ENCODE assay signal across 1 cellular context in the genomic region with DNA sequence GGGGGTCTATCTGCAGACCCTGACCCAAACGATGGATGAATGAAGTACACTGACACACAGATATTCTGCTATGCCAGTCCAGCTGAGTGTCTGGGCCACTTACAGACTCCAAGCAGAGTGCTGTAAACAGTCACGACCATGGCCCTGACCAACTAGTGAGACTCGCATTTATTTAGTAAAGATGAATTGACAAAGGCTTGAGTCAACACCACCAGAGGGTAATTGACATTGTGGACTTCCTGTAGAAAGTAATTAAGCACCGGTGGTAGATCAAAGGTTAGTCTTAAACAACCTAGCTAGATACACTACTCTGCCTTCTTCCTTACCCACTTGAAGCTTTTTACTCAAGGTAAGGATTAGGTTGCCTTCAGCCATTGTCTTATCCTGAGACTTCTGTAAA.
TF ChIP-seq lines count a peak whose summit lies in the region.

No MANE protein-coding gene starts in this region.

TF ChIP-seq in HepG2, 621 proteins besides CTCF, POLR2A, EP300 and RAD21 (continued from another document and continues in another):
- TF ChIP-seq, protein P1, sequence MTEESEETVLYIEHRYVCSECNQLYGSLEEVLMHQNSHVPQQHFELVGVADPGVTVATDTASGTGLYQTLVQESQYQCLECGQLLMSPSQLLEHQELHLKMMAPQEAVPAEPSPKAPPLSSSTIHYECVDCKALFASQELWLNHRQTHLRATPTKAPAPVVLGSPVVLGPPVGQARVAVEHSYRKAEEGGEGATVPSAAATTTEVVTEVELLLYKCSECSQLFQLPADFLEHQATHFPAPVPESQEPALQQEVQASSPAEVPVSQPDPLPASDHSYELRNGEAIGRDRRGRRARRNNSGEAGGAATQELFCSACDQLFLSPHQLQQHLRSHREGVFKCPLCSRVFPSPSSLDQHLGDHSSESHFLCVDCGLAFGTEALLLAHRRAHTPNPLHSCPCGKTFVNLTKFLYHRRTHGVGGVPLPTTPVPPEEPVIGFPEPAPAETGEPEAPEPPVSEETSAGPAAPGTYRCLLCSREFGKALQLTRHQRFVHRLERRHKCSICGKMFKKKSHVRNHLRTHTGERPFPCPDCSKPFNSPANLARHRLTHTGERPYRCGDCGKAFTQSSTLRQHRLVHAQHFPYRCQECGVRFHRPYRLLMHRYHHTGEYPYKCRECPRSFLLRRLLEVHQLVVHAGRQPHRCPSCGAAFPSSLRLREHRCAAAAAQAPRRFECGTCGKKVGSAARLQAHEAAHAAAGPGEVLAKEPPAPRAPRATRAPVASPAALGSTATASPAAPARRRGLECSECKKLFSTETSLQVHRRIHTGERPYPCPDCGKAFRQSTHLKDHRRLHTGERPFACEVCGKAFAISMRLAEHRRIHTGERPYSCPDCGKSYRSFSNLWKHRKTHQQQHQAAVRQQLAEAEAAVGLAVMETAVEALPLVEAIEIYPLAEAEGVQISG (CRISPR knock-in tag; IDR thresholded peaks at IDR 0.05) = no peak
- TF ChIP-seq GABPA (IDR thresholded peaks at IDR 0.05; ENCODE audit: low read depth, low read length) = no peak
- TF ChIP-seq GABPA (CRISPR knock-in tag; IDR thresholded peaks at IDR 0.05; ENCODE audit: low read depth) = no peak; the same call in 1 of the 2 replicates
- TF ChIP-seq EZH2 (conservative IDR thresholded peaks at IDR 0.05; ENCODE audit: low read depth, low read length) = no peak
- peak; percentile 24; the same call in 1 of the 2 replicates for TF ChIP-seq NR2F6 (IDR thresholded peaks at IDR 0.05)
- TF ChIP-seq NR2F6 (CRISPR knock-in tag; IDR thresholded peaks at IDR 0.05) = no peak; the same call in 1 of the 2 replicates
- no peak for TF ChIP-seq ZNF367 (CRISPR knock-in tag; IDR thresholded peaks at IDR 0.05; ENCODE audit: borderline replicate concordance)
- no peak for TF ChIP-seq ZFYVE20 (CRISPR knock-in tag; IDR thresholded peaks at IDR 0.05; ENCODE audit: borderline replicate concordance, low read depth)
- no peak for TF ChIP-seq ZNF501 (CRISPR knock-in tag; IDR thresholded peaks at IDR 0.05)
- no peak for TF ChIP-seq ZNF235 (CRISPR knock-in tag; IDR thresholded peaks at IDR 0.05; ENCODE audit: borderline replicate concordance)
- no peak for TF ChIP-seq PRMT3 (CRISPR knock-in tag; IDR thresholded peaks at IDR 0.05; ENCODE audit: borderline replicate concordance, low read depth)
- no peak for TF ChIP-seq ZNF549 (CRISPR knock-in tag; IDR thresholded peaks at IDR 0.05)
- no peak for TF ChIP-seq TOPORS (CRISPR knock-in tag; IDR thresholded peaks at IDR 0.05)
- TF ChIP-seq ZBTB1 (CRISPR knock-in tag; IDR thresholded peaks at IDR 0.05; ENCODE audit: borderline replicate concordance) = no peak
- no peak for TF ChIP-seq ZMAT3 (CRISPR knock-in tag; conservative IDR thresholded peaks at IDR 0.05)
- TF ChIP-seq NR2F2 (IDR thresholded peaks at IDR 0.05; ENCODE audit: borderline replicate concordance, low read depth) = 0 out of 2 replicates have a peak, but pooled peaks have one; percentile 26
- TF ChIP-seq ISL2 (CRISPR knock-in tag; IDR thresholded peaks at IDR 0.05) = peak; percentile 53; the same call in 1 of the 2 replicates
- no peak for TF ChIP-seq RORA (CRISPR knock-in tag; IDR thresholded peaks at IDR 0.05)
- TF ChIP-seq ZNF780A (CRISPR knock-in tag; IDR thresholded peaks at IDR 0.05) = no peak
- TF ChIP-seq CBX2 (IDR thresholded peaks at IDR 0.05; ENCODE audit: low read depth, low read length) = no peak
- TF ChIP-seq CBX2 (CRISPR knock-in tag; IDR thresholded peaks at IDR 0.05; ENCODE audit: low read depth) = no peak
- no peak for TF ChIP-seq NCOR1 (IDR thresholded peaks at IDR 0.05; ENCODE audit: borderline replicate concordance, low read length)
- TF ChIP-seq ZNF709 (CRISPR knock-in tag; IDR thresholded peaks at IDR 0.05) = no peak
- TF ChIP-seq ZNF615 (CRISPR knock-in tag; IDR thresholded peaks at IDR 0.05; ENCODE audit: borderline replicate concordance) = no peak
- no peak for TF ChIP-seq AKAP8 (CRISPR knock-in tag; IDR thresholded peaks at IDR 0.05)
- no peak for TF ChIP-seq MAFK (conservative IDR thresholded peaks at IDR 0.05 in 1 of 2, IDR thresholded peaks at IDR 0.05 in 1 of 2; ENCODE audit: low read length in 2 of 2)
- TF ChIP-seq HES4 (CRISPR knock-in tag; IDR thresholded peaks at IDR 0.05; ENCODE audit: borderline replicate concordance) = no peak
- TF ChIP-seq POLR2G (IDR thresholded peaks at IDR 0.05; ENCODE audit: low read depth, low read length) = no peak
- no peak for TF ChIP-seq HDAC6 (IDR thresholded peaks at IDR 0.05; ENCODE audit: low read depth, low read length)
- TF ChIP-seq HNRNPH1 (optimal IDR thresholded peaks at IDR 0.05; ENCODE audit: low read depth, low read length) = no peak
- no peak for TF ChIP-seq ELF1 (CRISPR knock-in tag; IDR thresholded peaks at IDR 0.05)
- TF ChIP-seq SP4 (CRISPR knock-in tag; IDR thresholded peaks at IDR 0.05) = no peak
- no peak for TF ChIP-seq RARG (CRISPR knock-in tag; IDR thresholded peaks at IDR 0.05; ENCODE audit: low read depth)
- TF ChIP-seq DR1 (CRISPR knock-in tag; IDR thresholded peaks at IDR 0.05) = no peak
- TF ChIP-seq, protein P2, sequence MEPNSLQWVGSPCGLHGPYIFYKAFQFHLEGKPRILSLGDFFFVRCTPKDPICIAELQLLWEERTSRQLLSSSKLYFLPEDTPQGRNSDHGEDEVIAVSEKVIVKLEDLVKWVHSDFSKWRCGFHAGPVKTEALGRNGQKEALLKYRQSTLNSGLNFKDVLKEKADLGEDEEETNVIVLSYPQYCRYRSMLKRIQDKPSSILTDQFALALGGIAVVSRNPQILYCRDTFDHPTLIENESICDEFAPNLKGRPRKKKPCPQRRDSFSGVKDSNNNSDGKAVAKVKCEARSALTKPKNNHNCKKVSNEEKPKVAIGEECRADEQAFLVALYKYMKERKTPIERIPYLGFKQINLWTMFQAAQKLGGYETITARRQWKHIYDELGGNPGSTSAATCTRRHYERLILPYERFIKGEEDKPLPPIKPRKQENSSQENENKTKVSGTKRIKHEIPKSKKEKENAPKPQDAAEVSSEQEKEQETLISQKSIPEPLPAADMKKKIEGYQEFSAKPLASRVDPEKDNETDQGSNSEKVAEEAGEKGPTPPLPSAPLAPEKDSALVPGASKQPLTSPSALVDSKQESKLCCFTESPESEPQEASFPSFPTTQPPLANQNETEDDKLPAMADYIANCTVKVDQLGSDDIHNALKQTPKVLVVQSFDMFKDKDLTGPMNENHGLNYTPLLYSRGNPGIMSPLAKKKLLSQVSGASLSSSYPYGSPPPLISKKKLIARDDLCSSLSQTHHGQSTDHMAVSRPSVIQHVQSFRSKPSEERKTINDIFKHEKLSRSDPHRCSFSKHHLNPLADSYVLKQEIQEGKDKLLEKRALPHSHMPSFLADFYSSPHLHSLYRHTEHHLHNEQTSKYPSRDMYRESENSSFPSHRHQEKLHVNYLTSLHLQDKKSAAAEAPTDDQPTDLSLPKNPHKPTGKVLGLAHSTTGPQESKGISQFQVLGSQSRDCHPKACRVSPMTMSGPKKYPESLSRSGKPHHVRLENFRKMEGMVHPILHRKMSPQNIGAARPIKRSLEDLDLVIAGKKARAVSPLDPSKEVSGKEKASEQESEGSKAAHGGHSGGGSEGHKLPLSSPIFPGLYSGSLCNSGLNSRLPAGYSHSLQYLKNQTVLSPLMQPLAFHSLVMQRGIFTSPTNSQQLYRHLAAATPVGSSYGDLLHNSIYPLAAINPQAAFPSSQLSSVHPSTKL (CRISPR knock-in tag; IDR thresholded peaks at IDR 0.05) = peak; percentile 84
- no peak for TF ChIP-seq ZNF160 (CRISPR knock-in tag; IDR thresholded peaks at IDR 0.05)
- no peak for TF ChIP-seq ZEB1 (IDR thresholded peaks at IDR 0.05; ENCODE audit: insufficient replicate concordance, low read depth)
- TF ChIP-seq NPAS2 (CRISPR knock-in tag; IDR thresholded peaks at IDR 0.05; ENCODE audit: borderline replicate concordance) = no peak
- TF ChIP-seq TBP (CRISPR knock-in tag; IDR thresholded peaks at IDR 0.05) = no peak
- TF ChIP-seq ZFP82 (CRISPR knock-in tag; IDR thresholded peaks at IDR 0.05; ENCODE audit: borderline replicate concordance) = no peak
- TF ChIP-seq, protein P3, sequence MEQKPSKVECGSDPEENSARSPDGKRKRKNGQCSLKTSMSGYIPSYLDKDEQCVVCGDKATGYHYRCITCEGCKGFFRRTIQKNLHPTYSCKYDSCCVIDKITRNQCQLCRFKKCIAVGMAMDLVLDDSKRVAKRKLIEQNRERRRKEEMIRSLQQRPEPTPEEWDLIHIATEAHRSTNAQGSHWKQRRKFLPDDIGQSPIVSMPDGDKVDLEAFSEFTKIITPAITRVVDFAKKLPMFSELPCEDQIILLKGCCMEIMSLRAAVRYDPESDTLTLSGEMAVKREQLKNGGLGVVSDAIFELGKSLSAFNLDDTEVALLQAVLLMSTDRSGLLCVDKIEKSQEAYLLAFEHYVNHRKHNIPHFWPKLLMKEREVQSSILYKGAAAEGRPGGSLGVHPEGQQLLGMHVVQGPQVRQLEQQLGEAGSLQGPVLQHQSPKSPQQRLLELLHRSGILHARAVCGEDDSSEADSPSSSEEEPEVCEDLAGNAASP (CRISPR knock-in tag; IDR thresholded peaks at IDR 0.05; ENCODE audit: borderline replicate concordance) = no peak
- TF ChIP-seq POGK (CRISPR knock-in tag; conservative IDR thresholded peaks at IDR 0.05) = no peak
- TF ChIP-seq KAT7 (CRISPR knock-in tag; IDR thresholded peaks at IDR 0.05; ENCODE audit: borderline replicate concordance) = no peak
- no peak for TF ChIP-seq RFXAP (CRISPR knock-in tag; IDR thresholded peaks at IDR 0.05; ENCODE audit: borderline replicate concordance)
- TF ChIP-seq, protein P4, sequence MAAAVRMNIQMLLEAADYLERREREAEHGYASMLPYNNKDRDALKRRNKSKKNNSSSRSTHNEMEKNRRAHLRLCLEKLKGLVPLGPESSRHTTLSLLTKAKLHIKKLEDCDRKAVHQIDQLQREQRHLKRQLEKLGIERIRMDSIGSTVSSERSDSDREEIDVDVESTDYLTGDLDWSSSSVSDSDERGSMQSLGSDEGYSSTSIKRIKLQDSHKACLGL (CRISPR knock-in tag; IDR thresholded peaks at IDR 0.05) = no peak
- TF ChIP-seq PAWR (CRISPR knock-in tag; IDR thresholded peaks at IDR 0.05; ENCODE audit: borderline replicate concordance) = no peak
- no peak for TF ChIP-seq ZC3H4 (CRISPR knock-in tag; IDR thresholded peaks at IDR 0.05; ENCODE audit: borderline replicate concordance)
- TF ChIP-seq ZSCAN5A (CRISPR knock-in tag; IDR thresholded peaks at IDR 0.05; ENCODE audit: borderline replicate concordance) = no peak
- TF ChIP-seq TBX3 (IDR thresholded peaks at IDR 0.05; ENCODE audit: borderline replicate concordance) = peak; percentile 55; the same call in 1 of the 2 replicates
- TF ChIP-seq, protein P5, sequence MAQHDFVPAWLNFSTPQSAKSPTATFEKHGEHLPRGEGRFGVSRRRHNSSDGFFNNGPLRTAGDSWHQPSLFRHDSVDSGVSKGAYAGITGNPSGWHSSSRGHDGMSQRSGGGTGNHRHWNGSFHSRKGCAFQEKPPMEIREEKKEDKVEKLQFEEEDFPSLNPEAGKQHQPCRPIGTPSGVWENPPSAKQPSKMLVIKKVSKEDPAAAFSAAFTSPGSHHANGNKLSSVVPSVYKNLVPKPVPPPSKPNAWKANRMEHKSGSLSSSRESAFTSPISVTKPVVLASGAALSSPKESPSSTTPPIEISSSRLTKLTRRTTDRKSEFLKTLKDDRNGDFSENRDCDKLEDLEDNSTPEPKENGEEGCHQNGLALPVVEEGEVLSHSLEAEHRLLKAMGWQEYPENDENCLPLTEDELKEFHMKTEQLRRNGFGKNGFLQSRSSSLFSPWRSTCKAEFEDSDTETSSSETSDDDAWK (CRISPR knock-in tag; IDR thresholded peaks at IDR 0.05) = no peak
- peak; percentile 49 for TF ChIP-seq SKI (IDR thresholded peaks at IDR 0.05; ENCODE audit: partially characterized antibody)
- TF ChIP-seq TFAP4 (IDR thresholded peaks at IDR 0.05; ENCODE audit: borderline replicate concordance, low read depth) = no peak
- no peak for TF ChIP-seq GATAD1 (CRISPR knock-in tag; IDR thresholded peaks at IDR 0.05)
- no peak for TF ChIP-seq KDM6A (CRISPR knock-in tag; IDR thresholded peaks at IDR 0.05; ENCODE audit: low read depth)
- no peak for TF ChIP-seq HMG20B (CRISPR knock-in tag; conservative IDR thresholded peaks at IDR 0.05)
- no peak for TF ChIP-seq HMGA1 (CRISPR knock-in tag; conservative IDR thresholded peaks at IDR 0.05)
- no peak for TF ChIP-seq CBX1 (IDR thresholded peaks at IDR 0.05; ENCODE audit: low read depth)
- no peak for TF ChIP-seq ZNF839 (CRISPR knock-in tag; IDR thresholded peaks at IDR 0.05; ENCODE audit: borderline replicate concordance)
- no peak for TF ChIP-seq POLR2AphosphoS5 (IDR thresholded peaks at IDR 0.05; ENCODE audit: low read depth, low read length)
